Comparison of ENCODE assay signal across 10 cellular contexts in genomic region chr3:44045476-44046275, GRCh38.
DNase-seq lines count a peak whose midpoint lies in the region; ATAC-seq and TF ChIP-seq lines count a peak whose summit lies in the region.
"Had no signal": no experiment of that assay in that cellular context is flagged by ENCODE, and none has a peak within 500 bp of the region (broad histone marks: within the 10 kb centered on the region; RNA-seq: fewer than 3 reads in every experiment).

No MANE protein-coding gene starts in this region.

- WGBS in trophoblast cell (ENCODE audit: extremely low coverage, insufficient coverage, insufficient read length): no CpG with 5 or more reads among the region's 4 CpGs

- H4K12ac ChIP-seq in trophoblast cell (ENCODE audit: low read depth, low read length): no peak overlapping the region

- in situ Hi-C loops in GM13977 (cut with MboI; ENCODE audit: low pct_unique_long_range_greater_than_20kb, low sequenced_read_pairs, unreplicated experiment): no loop called here

- H3K4me3 ChIP-seq in Peyer's patch (no peak overlapping the region), trophoblast cell (ENCODE audit: low read depth, low read length) (no peak overlapping the region)
- H3K4me3 ChIP-seq: SJSA1 had no signal

- TF ChIP-seq CTCF in GM13977 (IDR thresholded peaks at IDR 0.05; ENCODE audit: extremely low read depth, insufficient read depth, missing control alignments) (no peak), Peyer's patch (IDR thresholded peaks at IDR 0.05) (no peak)

- peaks cover 3% of the 10 kb centered on the region for H3K79me1 ChIP-seq in trophoblast cell (ENCODE audit: low read length)

- ATAC-seq in GM21381 (IDR thresholded peaks at IDR 0.05; ENCODE audit: unreplicated experiment) (peak; percentile 87), HG03460 (IDR thresholded peaks at IDR 0.05; ENCODE audit: unreplicated experiment) (peak; percentile 90)

- H3K27ac ChIP-seq in Peyer's patch (no peak overlapping the region), trophoblast cell (ENCODE audit: low read depth, low read length) (no peak overlapping the region)
- H3K27ac ChIP-seq: epithelial cell of prostate, SJSA1 had no signal

- no peak overlapping the region for H3K4me2 ChIP-seq in trophoblast cell (ENCODE audit: low read length)

- H3K9ac ChIP-seq in trophoblast cell (ENCODE audit: low read length): no peak overlapping the region

- no peaks in the 10 kb centered on the region for H3K79me2 ChIP-seq in trophoblast cell (ENCODE audit: control insufficient read depth, insufficient read depth, low read length, poor library complexity)

- no peak overlapping the region for H2BK120ac ChIP-seq in trophoblast cell (ENCODE audit: insufficient read depth, low read length, poor library complexity)

- H4K91ac ChIP-seq in trophoblast cell (ENCODE audit: low read depth, low read length): no peak overlapping the region

- H3K14ac ChIP-seq in trophoblast cell (ENCODE audit: low read length): no peak overlapping the region

- POLR2A ChIA-PET in HEK293T (lab: Yijun Ruan, JAX): no interaction called here

- H3K27me3 ChIP-seq in Peyer's patch (no peaks in the 10 kb centered on the region), trophoblast cell (ENCODE audit: insufficient read depth, low read length) (no peaks in the 10 kb centered on the region)
- H3K27me3 ChIP-seq: SJSA1 had no signal

- H3K23ac ChIP-seq in trophoblast cell (ENCODE audit: low read length): no peak overlapping the region

- no peak overlapping the region for H2BK5ac ChIP-seq in trophoblast cell (ENCODE audit: low read depth, low read length, poor library complexity)

- DNase-seq in GM13977 (ENCODE audit: low spot score) (peak; percentile 75), Peyer's patch (peak in 2 of 3 donors; percentile 74 to 85), trophoblast cell (peak; percentile 10 to 48), iPS-NIHi11 (ENCODE audit: low spot score) (no peak), C1 segment of cervical spinal cord (lab: John Stamatoyannopoulos, UW) (no peak), HEK293T (ENCODE audit: extremely low spot score) (no peak)

- no peak overlapping the region for H3K18ac ChIP-seq in trophoblast cell (ENCODE audit: low read length)

- no peak overlapping the region for H4K8ac ChIP-seq in trophoblast cell (ENCODE audit: low read depth, low read length)

- CTCF ChIA-PET in HEK293T (lab: Yijun Ruan, JAX): interaction anchor here (0.6 kb wide), 1 partner anchor 155 kb away, joined by 6 read pairs; no protein-coding TSS in a partner anchor

- H3K9me3 ChIP-seq in Peyer's patch (no peaks in the 10 kb centered on the region), trophoblast cell (ENCODE audit: insufficient read depth, low read depth, low read length) (no peaks in the 10 kb centered on the region)
- H3K9me3 ChIP-seq: SJSA1 had no signal

- no peak overlapping the region for H3K4ac ChIP-seq in trophoblast cell (ENCODE audit: low read depth, low read length)

- H2AK5ac ChIP-seq in trophoblast cell (ENCODE audit: low read length): no peak overlapping the region

- no peaks in the 10 kb centered on the region for H3K4me1 ChIP-seq in Peyer's patch
- H3K4me1 ChIP-seq in trophoblast cell (ENCODE audit: control insufficient read depth in 1 of 2, insufficient read depth in 2 of 2, low read length in 2 of 2): peaks cover 14 to 16% of the 10 kb centered on the region in 2 experiments
- H3K4me1 ChIP-seq: SJSA1 had no signal

- TF ChIP-seq POLR2A in Peyer's patch (IDR thresholded peaks at IDR 0.05): no peak

- H2BK12ac ChIP-seq in trophoblast cell (ENCODE audit: low read length): no peak overlapping the region

- H3K36me3 ChIP-seq in Peyer's patch (no peaks in the 10 kb centered on the region), trophoblast cell (ENCODE audit: control insufficient read depth in 1 of 2, insufficient read depth in 2 of 2, low read length in 2 of 2) (no peaks in the 10 kb centered on the region)
- H3K36me3 ChIP-seq: SJSA1 had no signal

- H2AFZ ChIP-seq in trophoblast cell (ENCODE audit: insufficient read depth, low read length, poor library complexity): no peak overlapping the region

TF ChIP-seq in HEK293T, 16 proteins besides CTCF, POLR2A, EP300 and RAD21:
- TF ChIP-seq FOXK2 (IDR thresholded peaks at IDR 0.05) (no peak), LEF1 (IDR thresholded peaks at IDR 0.05; ENCODE audit: borderline replicate concordance) (no peak), FOXA1 (IDR thresholded peaks at IDR 0.05) (no peak), NFRKB (IDR thresholded peaks at IDR 0.05) (no peak), ELF4 (IDR thresholded peaks at IDR 0.05) (no peak), BHLHE40 (IDR thresholded peaks at IDR 0.05; ENCODE audit: borderline replicate concordance) (no peak), ZNF384 (IDR thresholded peaks at IDR 0.05) (no peak), CTBP1 (IDR thresholded peaks at IDR 0.05; ENCODE audit: borderline replicate concordance) (no peak), FOXM1 (IDR thresholded peaks at IDR 0.05; ENCODE audit: borderline replicate concordance) (no peak), TARDBP (IDR thresholded peaks at IDR 0.05) (no peak), SUZ12 (IDR thresholded peaks at IDR 0.05) (no peak), SP1 (IDR thresholded peaks at IDR 0.05) (no peak), ARNT (IDR thresholded peaks at IDR 0.05) (no peak), PKNOX1 (IDR thresholded peaks at IDR 0.05) (no peak), L3MBTL2 (conservative IDR thresholded peaks at IDR 0.05) (no peak), HDGF (IDR thresholded peaks at IDR 0.05; ENCODE audit: borderline replicate concordance) (no peak)

Comparison
In these comparisons a context has a peak if more than half of its experiments do, and no peak if none do; other contexts are left out.
1. DNase-seq: peak in GM13977 (single experiment), Peyer's patch (2 of 3) and trophoblast cell (2 of 2); none in iPS-NIHi11 (single experiment), C1 segment of cervical spinal cord (0 of 14) and HEK293T (single experiment).